ENCODE assay signal across 10 cellular contexts in genomic region chr7:41701542-41701941, GRCh38. TPM values are rescaled to one million over a fixed set of nuclear protein-coding genes. Genes with fewer than 3 reads are reported as not detected.
DNase-seq lines count a peak whose midpoint lies in the region; ATAC-seq, FAIRE-seq and TF ChIP-seq lines count a peak whose summit lies in the region.
"Had no signal": no experiment of that assay in that cellular context is flagged by ENCODE, and none has a peak within 500 bp of the region (broad histone marks: within the 10 kb centered on the region; RNA-seq: fewer than 3 reads in every experiment).

No MANE protein-coding gene starts in this region.

- no peak for TF ChIP-seq POLR2A in uterus (IDR thresholded peaks at IDR 0.05)

- H3K36me3 ChIP-seq in left ventricle myocardium inferior, result no peaks in the 10 kb centered on the region
- no peaks in the 10 kb centered on the region for H3K36me3 ChIP-seq in uterus
- H3K36me3 ChIP-seq in pancreas, result no peaks in the 10 kb centered on the region

- peak overlapping the region; percentile 46 for H3K27ac ChIP-seq in left ventricle myocardium inferior (replicated peaks)
- H3K27ac ChIP-seq in uterus, result peak overlapping the region; percentile 83 to 97
- no peak overlapping the region for H3K27ac ChIP-seq in pancreas

- in situ Hi-C loops in ACHN (cut with HindIII; ENCODE audit: low pct_ligation_motif_present, low pct_unique_long_range_greater_than_20kb, low sequenced_read_pairs), result no loop called here

- H3K4me3 ChIP-seq in left ventricle myocardium inferior (peak overlapping the region; percentile 61), epithelial cell of esophagus (ENCODE audit: low read length) (peak overlapping the region; percentile 48), uterus (no peak overlapping the region), pancreas (no peak overlapping the region)

- ATAC-seq in Right ventricle myocardium inferior (no peak), GM18907 (IDR thresholded peaks at IDR 0.05; ENCODE audit: unreplicated experiment) (no peak), pancreas (no peak)

- TF ChIP-seq CTCF in left ventricle myocardium inferior (IDR thresholded peaks at IDR 0.05; ENCODE audit: borderline replicate concordance), result no peak
- no peak for TF ChIP-seq CTCF in epithelial cell of esophagus (IDR thresholded peaks at IDR 0.05; ENCODE audit: insufficient read depth, low read depth, low read length, missing control alignments)
- no peak for TF ChIP-seq CTCF in mesothelial cell of epicardium (IDR thresholded peaks at IDR 0.05; ENCODE audit: unreplicated experiment)
- no peak for TF ChIP-seq CTCF in uterus (IDR thresholded peaks at IDR 0.05)
- TF ChIP-seq CTCF in pancreas (IDR thresholded peaks at IDR 0.05), result no peak

- H3K27ac Mint-ChIP-seq in mesothelial cell of epicardium, result peak overlapping the region; percentile 93
- H3K27ac Mint-ChIP-seq: T-helper 2 cell treated with Interferon-gamma antibody and Interleukin-4, amounts not matched to agents 5 μg/mL and 100 μg/mL, for 36 hours had no signal

- WGBS in pancreas, 2 donors, result 20 to 34% methylated on average over 9 of the region's 9 CpGs

- intact Hi-C loops in left ventricle myocardium inferior (cut with micrococcal nuclease) (no loop called here), Right ventricle myocardium inferior (cut with DNase I) (no loop called here), uterus (cut with DNase I; ENCODE audit: low total_unique reads) (no loop called here), pancreas (cut with DNase I) (no loop called here)

- no peaks in the 10 kb centered on the region for H3K9me3 Mint-ChIP-seq in mesothelial cell of epicardium
- H3K9me3 Mint-ChIP-seq: T-helper 2 cell treated with Interferon-gamma antibody and Interleukin-4, amounts not matched to agents 5 μg/mL and 100 μg/mL, for 36 hours had no signal

- no peak for FAIRE-seq in pancreas (lab: Jason Lieb, UNC)

- no peaks in the 10 kb centered on the region for H3K36me3 Mint-ChIP-seq in mesothelial cell of epicardium

- no peaks in the 10 kb centered on the region for H3K27me3 Mint-ChIP-seq in mesothelial cell of epicardium (ENCODE audit: low read depth)

- H3K4me1 ChIP-seq in left ventricle myocardium inferior (peaks cover 35% of the 10 kb centered on the region), uterus (no peaks in the 10 kb centered on the region), pancreas (no peaks in the 10 kb centered on the region)

- DNase-seq in left ventricle myocardium inferior, result no peak
- no peak for DNase-seq in Right ventricle myocardium inferior (ENCODE audit: missing footprints)
- no peak for DNase-seq in epithelial cell of esophagus (ENCODE audit: low read depth)
- no peak for DNase-seq in mesothelial cell of epicardium (ENCODE audit: low spot score in 2 of 2, unreplicated experiment in 2 of 2)
- no peak for DNase-seq in uterus
- DNase-seq in ACHN, result no peak
- DNase-seq in pancreas, result no peak
- DNase-seq: activated naive CD4-positive, alpha-beta T cell treated with Interleukin-2 at 50 U/mL for 16 hours had no signal

- H3K4me3 Mint-ChIP-seq in mesothelial cell of epicardium, result peak overlapping the region; percentile 88
- H3K4me3 Mint-ChIP-seq: T-helper 2 cell treated with Interferon-gamma antibody and Interleukin-4, amounts not matched to agents 5 μg/mL and 100 μg/mL, for 36 hours had no signal

- no peaks in the 10 kb centered on the region for H3K9me3 ChIP-seq in left ventricle myocardium inferior (replicated peaks)
- H3K9me3 ChIP-seq in uterus, result no peaks in the 10 kb centered on the region
- no peaks in the 10 kb centered on the region for H3K9me3 ChIP-seq in pancreas

- peaks cover 87% of the 10 kb centered on the region for H3K4me1 Mint-ChIP-seq in mesothelial cell of epicardium

- H3K27me3 ChIP-seq in left ventricle myocardium inferior (ENCODE audit: low read depth) (peaks cover 76% of the 10 kb centered on the region), uterus (no peaks in the 10 kb centered on the region), pancreas (peaks cover 0 to 21% (median 2%) of the 10 kb centered on the region in 4 donors)

RNA-seq across cellular contexts. Expression of gene INHBA, which starts 1.3 kb away (rescaled TPM):
- total RNA-seq in left ventricle myocardium inferior (8.6 TPM), Right ventricle myocardium inferior (0.89 TPM), mesothelial cell of epicardium (47.6 to 51.4 TPM (median 50.6 TPM) in 3 replicates), uterus (10 to 100 TPM in 2 of 4 donors, 1 to 10 TPM in 2; 5.4 to 18.4 (median 10.8) TPM), pancreas (1 to 10 TPM in 2 of 6 donors, under 1 TPM in 4; 0.05 to 6.1 (median 0.41) TPM)
- polyA plus RNA-seq in pancreas, result under 1 TPM; 0.26 to 0.27 TPM

Comparison
In these comparisons a context has a peak if more than half of its experiments do, and no peak if none do; other contexts are left out.
1. H3K27ac ChIP-seq: peak in left ventricle myocardium inferior (single experiment) and uterus (2 of 2); none in pancreas (0 of 4).
2. H3K4me3 ChIP-seq: peak in left ventricle myocardium inferior (single experiment) and epithelial cell of esophagus (single experiment); none in uterus (0 of 2) and pancreas (0 of 4).